20 cellular contexts compared by ENCODE assay signal in genomic region chr7:34158311-34158710, GRCh38.
DNase-seq lines count a peak whose midpoint lies in the region; ATAC-seq and TF ChIP-seq lines count a peak whose summit lies in the region.
"Had no signal": no experiment of that assay in that cellular context is flagged by ENCODE, and none has a peak within 500 bp of the region (broad histone marks: within the 10 kb centered on the region; RNA-seq: fewer than 3 reads in every experiment).

No MANE protein-coding gene starts in this region.

- TF ChIP-seq POLR2A in right lobe of liver (IDR thresholded peaks at IDR 0.05) = no peak

- ATAC-seq in right lobe of liver (peak; percentile 96 to 98 (median 98)), thoracic aorta (ENCODE audit: insufficient number of reproducible peaks, low FRiP score, low read depth) (peak; percentile 52), HG02763 (IDR thresholded peaks at IDR 0.05; ENCODE audit: unreplicated experiment) (no peak)
- ATAC-seq: mucosa of descending colon, T-helper 17 cell had no signal

- H3K27ac ChIP-seq in right lobe of liver = peak overlapping the region in 1 of 3 donors; percentile 54
- H3K27ac ChIP-seq in thoracic aorta = peak overlapping the region; percentile 50 to 56
- H3K27ac ChIP-seq: 22Rv1, adrenal gland had no signal

- intact Hi-C loops in right lobe of liver (cut with DNase I) = no loop called here

- DNase-seq in DMS 273 (lab: John Stamatoyannopoulos, UW; ENCODE audit: unreplicated experiment) (peak; percentile 20), DMS 273 treated with DMSO at 0.1 percent for 48 hours (lab: John Stamatoyannopoulos, UW) (no peak), fibroblast of gingiva (ENCODE audit: low read depth) (peak; percentile 20), right lobe of liver (peak; percentile 57 to 77 (median 68)), thoracic aorta (ENCODE audit: low spot score) (no peak), DMS79 (lab: John Stamatoyannopoulos, UW) (no peak), GDM1 (lab: John Stamatoyannopoulos, UW) (no peak)
- DNase-seq: activated B cell treated with CpG ODN at 0.5 μM for 24 hours; activated CD8-positive, alpha-beta memory T cell treated with anti-CD3 and anti-CD28 coated beads for 24 hours; glutamatergic neuron; HFFc6; mucosa of descending colon; nucleus accumbens; T-helper 17 cell; upper lobe of left lung had no signal

- H3K9me3 ChIP-seq in right lobe of liver = no peaks in the 10 kb centered on the region
- H3K9me3 ChIP-seq in thoracic aorta = no peaks in the 10 kb centered on the region
- H3K9me3 ChIP-seq: adrenal gland, BE2C, mucosa of descending colon, upper lobe of left lung had no signal

- no peak for TF ChIP-seq CTCF in right lobe of liver (IDR thresholded peaks at IDR 0.05)
- no peak for TF ChIP-seq CTCF in thoracic aorta (IDR thresholded peaks at IDR 0.05)

- WGBS in right lobe of liver (ENCODE audit: insufficient coverage, low coverage, low lambda C conversion rate, missing lambda C conversion rate) = 28% methylated on average over 6 of the region's 6 CpGs

- no peaks in the 10 kb centered on the region for H3K27me3 ChIP-seq in right lobe of liver
- no peaks in the 10 kb centered on the region for H3K27me3 ChIP-seq in thoracic aorta (replicated peaks; ENCODE audit: insufficient read depth)
- H3K27me3 ChIP-seq: adrenal gland, BE2C, upper lobe of left lung had no signal

- H3K4me3 ChIP-seq in right lobe of liver = no peak overlapping the region
- no peak overlapping the region for H3K4me3 ChIP-seq in thoracic aorta
- H3K4me3 ChIP-seq: adrenal gland, mucosa of descending colon, smooth muscle cell, upper lobe of left lung had no signal

- peaks cover 0 to 10% (median 0%) of the 10 kb centered on the region in 4 donors for H3K4me1 ChIP-seq in right lobe of liver
- H3K4me1 ChIP-seq in thoracic aorta (ENCODE audit: control insufficient read depth in 1 of 2, low read depth in 2 of 2) = peaks cover 6 to 45% of the 10 kb centered on the region in 2 donors
- H3K4me1 ChIP-seq: adrenal gland, BE2C, upper lobe of left lung had no signal

- no peaks in the 10 kb centered on the region for H3K36me3 ChIP-seq in right lobe of liver
- H3K36me3 ChIP-seq in thoracic aorta = no peaks in the 10 kb centered on the region
- H3K36me3 ChIP-seq: adrenal gland, BE2C, upper lobe of left lung had no signal

Comparison
In these comparisons a context has a peak if more than half of its experiments do, and no peak if none do; other contexts are left out.
1. DNase-seq: peak in DMS 273 (single experiment), fibroblast of gingiva (single experiment) and right lobe of liver (3 of 3); none in DMS 273 treated with DMSO at 0.1 percent for 48 hours (single experiment), thoracic aorta (single experiment), DMS79 (single experiment) and GDM1 (single experiment).